Comparison of ENCODE assay signal across 8 cellular contexts in the genomic region with DNA sequence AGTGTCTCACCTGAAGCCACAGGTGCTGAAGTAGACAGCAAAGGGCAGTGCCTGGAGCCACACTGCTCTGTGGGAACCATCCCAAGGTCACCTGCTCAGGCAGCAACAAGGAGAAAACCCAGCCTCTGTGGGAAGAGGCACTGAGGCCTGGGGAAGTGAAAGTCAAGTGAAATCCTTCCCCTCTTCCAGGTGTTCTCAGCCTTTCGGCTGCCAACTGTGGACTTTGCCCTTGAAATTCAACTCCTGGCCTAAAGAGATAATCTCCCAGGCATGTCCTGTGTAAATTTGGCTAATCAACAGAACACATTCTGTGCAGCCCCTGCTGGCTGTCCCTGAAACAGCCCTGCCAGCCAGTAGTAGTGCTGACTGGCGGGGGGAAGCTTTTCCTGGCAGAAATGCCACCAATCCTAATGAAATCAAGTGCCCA.
A peak's percentile ranks its signal among the peaks of the same experiment; 100 is the strongest.
DNase-seq lines count a peak whose midpoint lies in the region; TF ChIP-seq lines count a peak whose summit lies in the region.
"Had no signal": no experiment of that assay in that cellular context is flagged by ENCODE, and none has a peak within 500 bp of the region (broad histone marks: within the 10 kb centered on the region; RNA-seq: fewer than 3 reads in every experiment).

No MANE protein-coding gene starts in this region.

- in situ Hi-C loops in GM13977 (cut with MboI; ENCODE audit: low pct_unique_long_range_greater_than_20kb, low sequenced_read_pairs, unreplicated experiment): no loop called here

- POLR2A ChIA-PET in activated CD4-positive, alpha-beta memory T cell treated with anti-CD3 and anti-CD28 coated beads, Interleukin-2, amount 10 ng/mL, durations not matched to agents 7 days and 5 days (lab: Charles Lee): no interaction called here

- H3K36me3 ChIP-seq in Peyer's patch (no peaks in the 10 kb centered on the region), cardiac muscle cell (no peaks in the 10 kb centered on the region)

- TF ChIP-seq CTCF in GM13977 (IDR thresholded peaks at IDR 0.05; ENCODE audit: extremely low read depth, insufficient read depth, missing control alignments): peak; percentile 9
- TF ChIP-seq CTCF in Peyer's patch (IDR thresholded peaks at IDR 0.05): peak in 4 of 6 experiments; percentile 24 to 70 (median 67)
- no peak for TF ChIP-seq CTCF in cardiac muscle cell (IDR thresholded peaks at IDR 0.05; ENCODE audit: low read depth, low read length)
- peak; percentile 62 for TF ChIP-seq CTCF in retinal pigment epithelial cell (conservative IDR thresholded peaks at IDR 0.05; ENCODE audit: low read depth, low read length)

- H3K4me3 Mint-ChIP-seq in activated CD4-positive, alpha-beta memory T cell treated with anti-CD3 and anti-CD28 coated beads, Interleukin-2, amount 10 ng/mL, durations not matched to agents 7 days and 5 days: no peak overlapping the region

- H3K27me3 Mint-ChIP-seq in activated CD4-positive, alpha-beta memory T cell treated with anti-CD3 and anti-CD28 coated beads, Interleukin-2, amount 10 ng/mL, durations not matched to agents 7 days and 5 days: peaks cover 14% of the 10 kb centered on the region

- H3K4me1 ChIP-seq in Peyer's patch (peaks cover 0 to 43% (median 0%) of the 10 kb centered on the region in 4 donors), cardiac muscle cell (ENCODE audit: low read depth) (peaks cover 6% of the 10 kb centered on the region)

- DNase-seq in GM13977 (ENCODE audit: low spot score) (no peak), Peyer's patch (peak in 2 of 3 donors; percentile 64 to 68), cardiac muscle cell (ENCODE audit: low read depth in 1 of 2, low spot score in 1 of 2) (peak in 1 of 2 donors; percentile 44), retinal pigment epithelial cell (ENCODE audit: low read depth) (no peak), NCI-H2171 (lab: John Stamatoyannopoulos, UW) (no peak), kidney tubule cell (ENCODE audit: low spot score) (no peak)
- DNase-seq in activated CD4-positive, alpha-beta memory T cell treated with anti-CD3 and anti-CD28 coated beads, Interleukin-2, amount 10 ng/mL, durations not matched to agents 7 days and 5 days: no peak
- DNase-seq: NCI-H1048 had no signal

- H3K27ac Mint-ChIP-seq in activated CD4-positive, alpha-beta memory T cell treated with anti-CD3 and anti-CD28 coated beads, Interleukin-2, amount 10 ng/mL, durations not matched to agents 7 days and 5 days: no peak overlapping the region

- peaks cover 11% of the 10 kb centered on the region for H3K4me1 Mint-ChIP-seq in activated CD4-positive, alpha-beta memory T cell treated with anti-CD3 and anti-CD28 coated beads, Interleukin-2, amount 10 ng/mL, durations not matched to agents 7 days and 5 days

- H3K27me3 ChIP-seq in Peyer's patch (no peaks in the 10 kb centered on the region), cardiac muscle cell (no peaks in the 10 kb centered on the region)

- CTCF ChIA-PET in activated CD4-positive, alpha-beta memory T cell treated with anti-CD3 and anti-CD28 coated beads, Interleukin-2, amount 10 ng/mL, durations not matched to agents 7 days and 5 days (lab: Charles Lee): interaction anchor here (0.6 kb wide), 1 partner anchor 264 kb away, joined by 3 read pairs; no protein-coding TSS in a partner anchor

- no peaks in the 10 kb centered on the region for H3K9me3 Mint-ChIP-seq in activated CD4-positive, alpha-beta memory T cell treated with anti-CD3 and anti-CD28 coated beads, Interleukin-2, amount 10 ng/mL, durations not matched to agents 7 days and 5 days

- no peak for TF ChIP-seq POLR2A in Peyer's patch (IDR thresholded peaks at IDR 0.05)

- H3K27ac ChIP-seq in Peyer's patch: peak overlapping the region in 3 of 4 donors; percentile 18 to 71 (median 62)
- H3K27ac ChIP-seq in cardiac muscle cell: peak overlapping the region; percentile 69

- peak overlapping the region in 2 of 4 donors; percentile 6 to 15 for H3K4me3 ChIP-seq in Peyer's patch
- no peak overlapping the region for H3K4me3 ChIP-seq in cardiac muscle cell
- no peak overlapping the region for H3K4me3 ChIP-seq in retinal pigment epithelial cell (ENCODE audit: low read length)

- H3K36me3 Mint-ChIP-seq in activated CD4-positive, alpha-beta memory T cell treated with anti-CD3 and anti-CD28 coated beads, Interleukin-2, amount 10 ng/mL, durations not matched to agents 7 days and 5 days (ENCODE audit: low read depth): no peaks in the 10 kb centered on the region

- H3K9me3 ChIP-seq in Peyer's patch (no peaks in the 10 kb centered on the region), cardiac muscle cell (ENCODE audit: low read depth) (no peaks in the 10 kb centered on the region)

Comparison
In these comparisons a context has a peak if more than half of its experiments do, and no peak if none do; other contexts are left out.
1. DNase-seq: peak in Peyer's patch (2 of 3); none in GM13977 (single experiment), retinal pigment epithelial cell (single experiment), activated CD4-positive, alpha-beta memory T cell treated with anti-CD3 and anti-CD28 coated beads, Interleukin-2, amount 10 ng/mL, durations not matched to agents 7 days and 5 days (single experiment), NCI-H2171 (single experiment) and kidney tubule cell (single experiment).